In the genomic region with DNA sequence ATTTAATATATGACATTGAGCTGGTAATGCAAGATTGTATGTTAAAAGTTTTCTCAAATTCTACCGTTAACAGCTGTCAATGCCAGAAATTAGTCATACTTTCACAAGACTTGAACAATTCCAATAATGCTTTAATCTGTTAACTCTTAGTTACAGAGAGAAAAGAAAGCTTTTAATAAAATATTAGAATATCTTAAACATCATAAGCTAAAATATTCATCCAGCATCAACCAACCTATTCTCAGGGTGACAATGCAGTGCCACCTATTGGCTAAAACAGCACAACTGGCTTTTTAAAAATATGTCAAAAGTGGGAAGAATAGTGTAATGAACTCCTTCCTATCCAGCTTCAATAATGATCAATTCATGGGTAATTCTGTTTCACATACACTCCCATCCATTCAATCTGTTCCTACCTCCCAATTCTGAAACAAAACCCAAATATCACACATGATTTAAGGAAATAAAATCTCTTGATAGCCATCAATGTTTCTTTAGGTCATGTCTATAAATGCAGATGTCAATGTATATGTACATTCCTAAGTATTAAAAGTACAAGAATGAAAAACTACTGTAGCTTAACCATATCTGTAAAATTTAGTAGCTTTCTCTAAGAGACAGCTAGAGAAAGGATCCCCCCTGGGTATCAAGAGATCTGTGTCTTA, we compare ENCODE assay signal across 9 cellular contexts.
A peak's percentile ranks its signal among the peaks of the same experiment; 100 is the strongest.
DNase-seq lines count a peak whose midpoint lies in the region; ATAC-seq and TF ChIP-seq lines count a peak whose summit lies in the region.
"Had no signal": no experiment of that assay in that cellular context is flagged by ENCODE, and none has a peak within 500 bp of the region (broad histone marks: within the 10 kb centered on the region; RNA-seq: fewer than 3 reads in every experiment).

No MANE protein-coding gene starts in this region.

- H3K4me1 ChIP-seq in adrenal gland (replicated peaks in 1 of 2) (no peaks in the 10 kb centered on the region), left lung (no peaks in the 10 kb centered on the region)

- intact Hi-C loops in adrenal gland (cut with DNase I), result loop anchor here in 1 of 2 donors (10.0 kb wide), 1 partner anchor 235 kb away; no protein-coding TSS in a partner anchor
- intact Hi-C loops in left lung (cut with DNase I), result no loop called here

- ATAC-seq in HG02938 (IDR thresholded peaks at IDR 0.05; ENCODE audit: unreplicated experiment), result peak; percentile 62
- peak; percentile 57 for ATAC-seq in left lung
- ATAC-seq in HG02981 (IDR thresholded peaks at IDR 0.05; ENCODE audit: unreplicated experiment), result no peak
- no peak for ATAC-seq in HG03159 (IDR thresholded peaks at IDR 0.05; ENCODE audit: unreplicated experiment)
- ATAC-seq in HG03175 (IDR thresholded peaks at IDR 0.05; ENCODE audit: unreplicated experiment), result no peak
- no peak for ATAC-seq in GM19452 (IDR thresholded peaks at IDR 0.05; ENCODE audit: unreplicated experiment)
- ATAC-seq: T-cell had no signal

- peak; percentile 71 for TF ChIP-seq CTCF in GM10266 (IDR thresholded peaks at IDR 0.05; ENCODE audit: control insufficient read depth, insufficient read depth, low read depth, missing control alignments)
- peak; percentile 29 to 65 (median 48) for TF ChIP-seq CTCF in adrenal gland (IDR thresholded peaks at IDR 0.05)
- peak in 1 of 2 donors; percentile 42 for TF ChIP-seq CTCF in left lung (IDR thresholded peaks at IDR 0.05)

- H3K9me3 ChIP-seq in adrenal gland (replicated peaks in 1 of 3) (no peaks in the 10 kb centered on the region), left lung (no peaks in the 10 kb centered on the region)

- H3K36me3 ChIP-seq in adrenal gland (replicated peaks in 1 of 2) (no peaks in the 10 kb centered on the region), left lung (peaks cover 0 to 11% of the 10 kb centered on the region in 2 donors)

- TF ChIP-seq POLR2A in adrenal gland (IDR thresholded peaks at IDR 0.05), result no peak

- H3K27me3 ChIP-seq in adrenal gland (no peaks in the 10 kb centered on the region), left lung (no peaks in the 10 kb centered on the region)

- DNase-seq in GM10266 (ENCODE audit: extremely low spot score), result peak; percentile 23
- DNase-seq in adrenal gland, result peak in 2 of 7 donors; percentile 2 to 10
- DNase-seq in left lung, result no peak

- 49 to 66% (median 54%) methylated on average over 1 of the region's 1 CpG for WGBS in adrenal gland, 4 donors

- H3K27ac ChIP-seq in adrenal gland (no peak overlapping the region), left lung (no peak overlapping the region)

- H3K4me3 ChIP-seq in adrenal gland (no peak overlapping the region), left lung (no peak overlapping the region)

Comparison
In these comparisons a context has a peak if more than half of its experiments do, and no peak if none do; other contexts are left out.
1. ATAC-seq: peak in HG02938 (single experiment) and left lung (single experiment); none in HG02981 (single experiment), HG03159 (single experiment), HG03175 (single experiment) and GM19452 (single experiment).